ENCODE assay signal across 1 cellular context in genomic region chr6:89928604-89929003, GRCh38.
A peak's percentile ranks its signal among the peaks of the same experiment; 100 is the strongest.
TF ChIP-seq lines count a peak whose summit lies in the region.

No MANE protein-coding gene starts in this region.

TF ChIP-seq in endothelial cell of umbilical vein, 7 proteins besides CTCF, POLR2A, EP300 and RAD21 (continued from another document):
- peak; percentile 11 for TF ChIP-seq JUN (IDR thresholded peaks at IDR 0.05; ENCODE audit: borderline replicate concordance, insufficient read depth, insufficient read length, low read depth)
TF ChIP-seq in endothelial cell of umbilical vein: peak in this region for 1.
